ENCODE assay signal across 20 cellular contexts in genomic region chr11:76663461-76663760, GRCh38. TPM values are rescaled to one million over a fixed set of nuclear protein-coding genes. Genes with fewer than 3 reads are reported as not detected.
"Had no signal": no experiment of that assay in that cellular context is flagged by ENCODE, and none has a peak within 500 bp of the region (broad histone marks: within the 10 kb centered on the region; RNA-seq: fewer than 3 reads in every experiment).

No MANE protein-coding gene starts in this region.

- H3K4me1 ChIP-seq: foreskin keratinocyte had no signal

- H3K9me3 Mint-ChIP-seq: activated B cell treated with CpG ODN at 0.5 μM for 24 hours; activated CD4-positive, alpha-beta T cell treated with anti-CD3 and anti-CD28 coated beads, Interleukin-2, amount 10 ng/mL, durations not matched to agents 24 days and 14 days; activated T-cell treated with anti-CD3 and anti-CD28 coated beads, Interleukin-2, amount 50 U/mL, for 72 hours; mesothelial cell of epicardium; nephron progenitor cell; T-cell had no signal

- H3K27ac Mint-ChIP-seq: activated B cell treated with CpG ODN at 0.5 μM for 24 hours; activated CD4-positive, alpha-beta T cell treated with anti-CD3 and anti-CD28 coated beads, Interleukin-2, amount 10 ng/mL, durations not matched to agents 24 days and 14 days; activated T-cell treated with anti-CD3 and anti-CD28 coated beads, Interleukin-2, amount 50 U/mL, for 72 hours; mesothelial cell of epicardium; nephron progenitor cell; T-cell had no signal

- H3K27me3 ChIP-seq: cardiac muscle cell, foreskin keratinocyte, hepatocyte had no signal

- H3K36me3 Mint-ChIP-seq: T-cell had no signal

- ATAC-seq: activated T-cell treated with anti-CD3 and anti-CD28 coated beads, Interleukin-2, amount 50 U/mL, for 72 hours; foreskin keratinocyte; T-cell had no signal

- DNase-seq: activated CD4-positive, alpha-beta T cell treated with anti-CD3 and anti-CD28 coated beads, Interleukin-2, amount 10 ng/mL, durations not matched to agents 24 days and 14 days; activated CD8-positive, alpha-beta memory T cell treated with anti-CD3 and anti-CD28 coated beads for 24 hours; activated CD8-positive, alpha-beta memory T cell treated with anti-CD3 and anti-CD28 coated beads, Interleukin-2, amount 50 U/mL, for 48 hours; activated effector memory CD4-positive, alpha-beta T cell treated with anti-CD3 and anti-CD28 coated beads, Interleukin-2, amount 50 U/mL, for 16 hours; activated naive CD4-positive, alpha-beta T cell treated with anti-CD3 and anti-CD28 coated beads, Interleukin-2, amount 50 U/mL, for 16 hours; activated T-cell treated with anti-CD3 and anti-CD28 coated beads, Interleukin-2, amount 50 U/mL, for 72 hours; foreskin keratinocyte; nephron progenitor cell; stimulated activated CD4-positive, alpha-beta T cell treated with anti-CD3 and anti-CD28 coated beads, Interleukin-15, amount 100 ng/mL, for 24 hours; stimulated activated CD4-positive, alpha-beta T cell treated with anti-CD3 and anti-CD28 coated beads, Interleukin-4, amount 100 ng/mL, for 1 hour; stomach; T-cell had no signal

- H3K9me3 ChIP-seq: stomach had no signal

- H3K4me3 Mint-ChIP-seq: activated B cell treated with CpG ODN at 0.5 μM for 24 hours; activated CD4-positive, alpha-beta T cell treated with anti-CD3 and anti-CD28 coated beads, Interleukin-2, amount 10 ng/mL, durations not matched to agents 24 days and 14 days; activated T-cell treated with anti-CD3 and anti-CD28 coated beads, Interleukin-2, amount 50 U/mL, for 72 hours; mesothelial cell of epicardium; nephron progenitor cell; T-cell had no signal

- H2AFZ ChIP-seq: hepatocyte had no signal

- H3K36me3 ChIP-seq: cardiac muscle cell had no signal

- H3K4me2 ChIP-seq: hepatocyte had no signal

- H3K4me3 ChIP-seq: cardiac muscle cell, dorsolateral prefrontal cortex, hepatocyte, lung, skin epidermis, stomach had no signal

- H3K27ac ChIP-seq: cardiac muscle cell, dorsolateral prefrontal cortex, epithelial cell of prostate, foreskin keratinocyte, hepatocyte, skin epidermis had no signal

RNA-seq across cellular contexts. Expression of gene LRRC32, which starts 7.1 kb away (rescaled TPM):
- total RNA-seq: foreskin keratinocyte had no signal
